Comparison of ENCODE assay signal across 10 cellular contexts in the genomic region with DNA sequence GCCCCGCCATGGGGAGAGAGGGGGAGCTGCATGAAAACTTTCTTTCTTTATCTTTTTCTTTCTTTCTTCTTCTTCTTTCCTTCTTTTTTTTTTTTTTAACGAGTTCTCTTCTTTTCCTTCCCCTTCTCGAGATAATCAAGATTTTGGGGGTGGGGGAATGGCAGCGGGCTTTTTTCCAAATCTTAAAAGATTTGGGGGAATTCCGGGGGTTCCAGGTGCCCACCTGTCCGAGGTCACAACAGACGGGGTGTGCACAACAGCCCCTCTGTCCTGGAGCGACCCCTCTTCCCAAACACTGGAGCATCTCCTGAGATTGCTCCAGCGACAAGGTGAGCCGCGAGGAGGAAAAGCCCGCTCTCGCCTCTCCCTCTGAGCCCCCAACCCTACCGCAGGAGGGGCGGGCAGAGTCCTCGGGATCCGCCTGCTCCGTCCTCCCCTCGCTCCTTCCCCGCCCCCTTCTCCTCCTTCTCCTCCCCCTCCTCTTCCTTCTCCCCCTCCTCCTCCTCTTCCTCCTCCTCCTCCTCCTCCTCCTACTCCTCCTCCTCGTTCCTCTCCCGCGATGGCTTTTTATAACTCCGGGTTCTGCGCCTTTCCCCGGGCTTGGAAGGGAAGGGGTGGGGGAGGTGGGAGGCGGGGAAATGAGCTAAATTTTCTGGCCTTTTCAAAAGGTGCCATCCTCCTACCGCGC. TPM values are rescaled to one million over a fixed set of nuclear protein-coding genes. Genes with fewer than 3 reads are reported as not detected.
DNase-seq lines count a peak whose midpoint lies in the region; ATAC-seq, FAIRE-seq and TF ChIP-seq lines count a peak whose summit lies in the region.
"Had no signal": no experiment of that assay in that cellular context is flagged by ENCODE, and none has a peak within 500 bp of the region (broad histone marks: within the 10 kb centered on the region; RNA-seq: fewer than 3 reads in every experiment).

No MANE protein-coding gene starts in this region.

- H3K27ac ChIP-seq in HUES6 (ENCODE audit: low read depth, low read length) = no peak overlapping the region
- H3K27ac ChIP-seq in astrocyte (ENCODE audit: low read depth, low read length) = no peak overlapping the region
- no peak overlapping the region for H3K27ac ChIP-seq in HepG2 (ENCODE audit: extremely low read length, insufficient read depth, low read length)
- H3K27ac ChIP-seq in stomach smooth muscle (ENCODE audit: low read length) = no peak overlapping the region
- no peak overlapping the region for H3K27ac ChIP-seq in kidney (ENCODE audit: low read depth in 2 of 2, low read length in 2 of 2)

- H3K4me1 ChIP-seq in HUES6 (ENCODE audit: control insufficient read depth, insufficient read depth, low read length) (no peaks in the 10 kb centered on the region), astrocyte (ENCODE audit: insufficient read depth, low read length) (peaks cover 3% of the 10 kb centered on the region), HepG2 (ENCODE audit: insufficient read depth, low read length) (peaks cover 30% of the 10 kb centered on the region), stomach smooth muscle (ENCODE audit: control insufficient read depth, insufficient read depth, low read length) (peaks cover 39% of the 10 kb centered on the region), kidney (ENCODE audit: control insufficient read depth in 1 of 2, insufficient read depth in 1 of 2, low read depth in 1 of 2, low read length in 2 of 2) (peaks cover 0 to 3% of the 10 kb centered on the region in 2 donors)

- peaks cover 2% of the 10 kb centered on the region for H3K4me1 Mint-ChIP-seq in astrocyte (ENCODE audit: low read depth, unreplicated experiment)

- TF ChIP-seq EP300 in HepG2 (IDR thresholded peaks at IDR 0.05; ENCODE audit: low read depth in 2 of 2, low read length in 2 of 2) (no peak), HepG2 (CRISPR knock-in tag; IDR thresholded peaks at IDR 0.05; ENCODE audit: borderline replicate concordance) (no peak)

- TF ChIP-seq POLR2A in HepG2 (IDR thresholded peaks at IDR 0.05; ENCODE audit: insufficient read depth in 1 of 2, low read depth in 2 of 2, low read length in 2 of 2) = no peak

- H3K4me3 ChIP-seq in HUES6 (ENCODE audit: low read depth, low read length) (peak overlapping the region; percentile 78), astrocyte (ENCODE audit: insufficient read depth, low read depth, low read length) (no peak overlapping the region), HepG2 (replicated peaks in 1 of 3; ENCODE audit: insufficient read depth in 1 of 3, low read depth in 2 of 3, low read length in 3 of 3) (no peak overlapping the region), stomach smooth muscle (ENCODE audit: low read length in 2 of 2) (peak overlapping the region; percentile 80 to 83), kidney (ENCODE audit: low read length in 2 of 2) (no peak overlapping the region)

- H3K36me3 Mint-ChIP-seq in astrocyte (ENCODE audit: low read depth, unreplicated experiment) = no peaks in the 10 kb centered on the region

- TF ChIP-seq CTCF in astrocyte (IDR thresholded peaks at IDR 0.05; ENCODE audit: insufficient read depth, low read depth, low read length) = no peak
- no peak for TF ChIP-seq CTCF in HepG2 (CRISPR knock-in tag; IDR thresholded peaks at IDR 0.05)
- no peak for TF ChIP-seq CTCF in kidney (IDR thresholded peaks at IDR 0.05; ENCODE audit: borderline replicate concordance, extremely low read depth, insufficient read depth)

- no peak for ATAC-seq in HepG2

- H4K20me1 ChIP-seq in astrocyte (ENCODE audit: insufficient read depth, low read length) (no peaks in the 10 kb centered on the region), HepG2 (ENCODE audit: insufficient read depth, low read length) (peaks cover 30% of the 10 kb centered on the region; the same call in 1 of the 2 replicates)

- no TSS peak for BruUV-seq in HepG2 (replicated peaks; lab: Mats Ljungman, UMichigan)

- CTCF ChIA-PET in HepG2 (lab: Yijun Ruan, JAX; ENCODE audit: low intra/inter-chr PET ratio, low total read pairs) = interaction anchor here (1.4 to 9.6 kb wide), 3 partner anchors 25 to 149 kb away, joined by 4 to 159 read pairs (median 13); no protein-coding TSS in a partner anchor

- peak overlapping the region; percentile 66 for H3K4me3 Mint-ChIP-seq in astrocyte (ENCODE audit: unreplicated experiment)

- WGBS in HepG2 (ENCODE audit: low lambda C conversion rate) = 32% methylated on average over 29 of the region's 29 CpGs

- intact Hi-C loops in HepG2 (cut with micrococcal nuclease; ENCODE audit: unreplicated experiment) (loop anchor here (5.0 kb wide), 1 partner anchor 41 kb away; no protein-coding TSS in a partner anchor), kidney (cut with DNase I) (no loop called here)

- POLR2A ChIA-PET in HepG2 (lab: Yijun Ruan, JAX) = no interaction called here

- peaks cover 63% of the 10 kb centered on the region for H3K27me3 Mint-ChIP-seq in astrocyte (ENCODE audit: low read depth, unreplicated experiment)

- H3K27me3 ChIP-seq in HUES6 (ENCODE audit: control insufficient read depth, insufficient read depth, low read length) (peaks cover 45% of the 10 kb centered on the region), astrocyte (ENCODE audit: insufficient read depth, low read length) (peaks cover 37% of the 10 kb centered on the region), HepG2 (ENCODE audit: control insufficient read depth in 1 of 2, insufficient read depth in 2 of 2, low read length in 2 of 2) (peaks cover 4 to 36% of the 10 kb centered on the region in 2 experiments; a peak in 3 of 5 replicates), stomach smooth muscle (ENCODE audit: control insufficient read depth in 1 of 2, insufficient read depth in 2 of 2, low read length in 2 of 2) (peaks cover 0 to 2% of the 10 kb centered on the region in 2 donors)

- TF ChIP-seq RAD21 in HepG2 (CRISPR knock-in tag; IDR thresholded peaks at IDR 0.05) = no peak

- FAIRE-seq in astrocyte (lab: Jason Lieb, UNC) (no peak), HepG2 (lab: Jason Lieb, UNC) (no peak), kidney (lab: Jason Lieb, UNC) (no peak)

- H3K79me2 ChIP-seq in astrocyte (ENCODE audit: insufficient read depth, low read length) (no peaks in the 10 kb centered on the region), HepG2 (ENCODE audit: insufficient read depth, low read length) (no peaks in the 10 kb centered on the region)

- in situ Hi-C loops in HepG2 (cut with HindIII; ENCODE audit: extremely low pct_ligation_motif_present, low pct_unique_long_range_greater_than_20kb) = loop anchor here (5.0 kb wide), 2 partner anchors 96 to 151 kb away; no protein-coding TSS in a partner anchor

- no peak overlapping the region for H3K27ac Mint-ChIP-seq in astrocyte (ENCODE audit: unreplicated experiment)

- H3K36me3 ChIP-seq in HUES6 (ENCODE audit: control insufficient read depth, insufficient read depth, low read length) = no peaks in the 10 kb centered on the region
- H3K36me3 ChIP-seq in astrocyte (ENCODE audit: insufficient read depth, low read length) = no peaks in the 10 kb centered on the region
- no peaks in the 10 kb centered on the region for H3K36me3 ChIP-seq in HepG2 (replicated peaks in 1 of 2; ENCODE audit: control insufficient read depth in 1 of 2, insufficient read depth in 2 of 2, low read length in 2 of 2)
- peaks cover 0 to 3% of the 10 kb centered on the region in 2 donors for H3K36me3 ChIP-seq in stomach smooth muscle (ENCODE audit: control insufficient read depth in 2 of 2, insufficient read depth in 2 of 2, low read length in 2 of 2)
- no peaks in the 10 kb centered on the region for H3K36me3 ChIP-seq in kidney (ENCODE audit: control insufficient read depth in 1 of 2, insufficient read depth in 2 of 2, low read length in 2 of 2)
- H3K36me3 ChIP-seq: Peyer's patch had no signal

- H3K4me2 ChIP-seq in astrocyte (ENCODE audit: low read length) (peak overlapping the region; percentile 98), HepG2 (ENCODE audit: low read depth, low read length) (no peak overlapping the region)

- no peaks in the 10 kb centered on the region for H3K9me3 ChIP-seq in HUES6 (ENCODE audit: control insufficient read depth, insufficient read depth, low read depth, low read length)
- H3K9me3 ChIP-seq in astrocyte (ENCODE audit: insufficient read depth, low read depth, low read length) = no peaks in the 10 kb centered on the region
- H3K9me3 ChIP-seq in HepG2 (ENCODE audit: low read length) = no peaks in the 10 kb centered on the region
- no peaks in the 10 kb centered on the region for H3K9me3 ChIP-seq in stomach smooth muscle (ENCODE audit: control insufficient read depth in 2 of 2, low read length in 2 of 2)
- no peaks in the 10 kb centered on the region for H3K9me3 ChIP-seq in kidney (ENCODE audit: control insufficient read depth in 1 of 2, low read length in 2 of 2)

- no peak overlapping the region for H2AFZ ChIP-seq in astrocyte (ENCODE audit: low read depth, low read length)
- no peak overlapping the region for H2AFZ ChIP-seq in HepG2 (ENCODE audit: low read length)

- H3K9ac ChIP-seq in HUES6 (ENCODE audit: low read length) (no peak overlapping the region), astrocyte (ENCODE audit: low read length) (no peak overlapping the region), HepG2 (ENCODE audit: insufficient read depth, low read depth, low read length) (no peak overlapping the region), stomach smooth muscle (ENCODE audit: low read length in 2 of 2) (peak overlapping the region in 1 of 2 donors; percentile 42), kidney (ENCODE audit: low read length in 2 of 2) (no peak overlapping the region)

- no peak for DNase-seq in astrocyte (ENCODE audit: low read depth)
- DNase-seq in HepG2 (ENCODE audit: low spot score) = no peak
- DNase-seq in NCI-H2081 (lab: John Stamatoyannopoulos, UW) = no peak
- DNase-seq in NCI-H1436 (lab: John Stamatoyannopoulos, UW) = no peak
- DNase-seq in kidney = no peak
- DNase-seq: HCEC 1CT had no signal

- no peaks in the 10 kb centered on the region for H3K9me3 Mint-ChIP-seq in astrocyte (ENCODE audit: unreplicated experiment)

RNA-seq across cellular contexts. Expression of gene KCNB1, which starts 0.7 kb away (rescaled TPM):
- 0.38 and 0.48 TPM in 2 replicates for total RNA-seq in astrocyte
- total RNA-seq in HepG2 (2016; rRNA removed; fragmentation: Illumina TruSeq; extraction: Trizol) = 0.02 TPM in 1 of 2 replicates, not detected in the other
- not detected in 2 replicates for total RNA-seq in HepG2 (2016; cell fraction: cytosol; rRNA removed; fragmentation: Illumina TruSeq; extraction: Trizol; ENCODE audit: low read depth)
- 0.04 TPM in 1 of 2 replicates, not detected in the other for total RNA-seq in HepG2 (2016; cell fraction: insoluble cytoplasmic fraction; rRNA removed; fragmentation: Illumina TruSeq; extraction: Trizol)
- not detected in 2 replicates for total RNA-seq in HepG2 (2016; cell fraction: membrane; rRNA removed; fragmentation: Illumina TruSeq; extraction: Trizol)
- total RNA-seq in HepG2 (2016; cell fraction: nucleus; rRNA removed; fragmentation: Illumina TruSeq; extraction: Trizol) = 0.09 TPM in 1 of 2 replicates, not detected in the other
- polyA plus RNA-seq in HepG2 (2011; rRNA removed) = 0.01 TPM in 1 of 2 replicates, not detected in the other
- polyA plus RNA-seq in HepG2 (2011; cell fraction: cytosol; rRNA removed) = 0.03 TPM in 1 of 2 replicates, not detected in the other
- polyA plus RNA-seq in HepG2 (2011; cell fraction: nucleus; rRNA removed) = not detected in 2 replicates
- polyA plus RNA-seq in HepG2 (2012) = 0.05 and 0.09 TPM in 2 replicates
- not detected in 2 replicates for polyA plus RNA-seq in HepG2 (2016; cell fraction: cytosol; fragmentation: Illumina TruSeq; extraction: Trizol; ENCODE audit: low read depth)
- polyA plus RNA-seq in HepG2 (2016; cell fraction: insoluble cytoplasmic fraction; fragmentation: Illumina TruSeq; extraction: Trizol; ENCODE audit: low read depth) = not detected in 2 replicates
- not detected in 2 replicates for polyA plus RNA-seq in HepG2 (2016; cell fraction: membrane; fragmentation: Illumina TruSeq; extraction: Trizol; ENCODE audit: low read depth)
- not detected in 2 replicates for polyA plus RNA-seq in HepG2 (2016; cell fraction: nucleus; fragmentation: Illumina TruSeq; extraction: Trizol; ENCODE audit: insufficient read depth, low read depth)
- 0.16 TPM in 1 of 2 replicates, not detected in the other for polyA minus RNA-seq in HepG2 (2011; rRNA and poly(A)+ RNA removed; ENCODE audit: low replicate concordance)
- polyA minus RNA-seq in HepG2 (2011; cell fraction: cytosol; rRNA and poly(A)+ RNA removed) = not detected in 2 replicates
- under 0.01 TPM in 1 of 2 replicates, not detected in the other for polyA minus RNA-seq in HepG2 (2011; cell fraction: nucleus; rRNA and poly(A)+ RNA removed)
- total RNA-seq in kidney = 1.2 TPM
- 0.26 TPM for polyA plus RNA-seq in kidney (ENCODE audit: insufficient read depth, low read depth, low replicate concordance)
- total RNA-seq: dermis blood vessel endothelial cell had no signal

Comparison
In these comparisons a context has a peak if more than half of its experiments do, and no peak if none do; other contexts are left out.
1. H3K4me3 ChIP-seq: peak in HUES6 (single experiment) and stomach smooth muscle (2 of 2); none in astrocyte (single experiment), HepG2 (0 of 3) and kidney (0 of 2).